In genomic region chr7:6161463-6162330, GRCh38 we compare ENCODE assay signal across 1 cellular context.
TF ChIP-seq lines count a peak whose summit lies in the region.

No MANE protein-coding gene starts in this region.

TF ChIP-seq in GM12878, 131 proteins besides CTCF, POLR2A, EP300 and RAD21 (continued from another document):
- TF ChIP-seq E2F4 (IDR thresholded peaks at IDR 0.05; ENCODE audit: low read depth, low read length), result no peak
- TF ChIP-seq, protein P1, sequence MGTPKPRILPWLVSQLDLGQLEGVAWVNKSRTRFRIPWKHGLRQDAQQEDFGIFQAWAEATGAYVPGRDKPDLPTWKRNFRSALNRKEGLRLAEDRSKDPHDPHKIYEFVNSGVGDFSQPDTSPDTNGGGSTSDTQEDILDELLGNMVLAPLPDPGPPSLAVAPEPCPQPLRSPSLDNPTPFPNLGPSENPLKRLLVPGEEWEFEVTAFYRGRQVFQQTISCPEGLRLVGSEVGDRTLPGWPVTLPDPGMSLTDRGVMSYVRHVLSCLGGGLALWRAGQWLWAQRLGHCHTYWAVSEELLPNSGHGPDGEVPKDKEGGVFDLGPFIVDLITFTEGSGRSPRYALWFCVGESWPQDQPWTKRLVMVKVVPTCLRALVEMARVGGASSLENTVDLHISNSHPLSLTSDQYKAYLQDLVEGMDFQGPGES (IDR thresholded peaks at IDR 0.05), result no peak
- no peak for TF ChIP-seq RCOR1 (conservative IDR thresholded peaks at IDR 0.05; ENCODE audit: low read depth, low read length)
- no peak for TF ChIP-seq KLF5 (IDR thresholded peaks at IDR 0.05; ENCODE audit: partially characterized antibody)
- no peak for TF ChIP-seq EGR1 (IDR thresholded peaks at IDR 0.05; ENCODE audit: borderline replicate concordance in 1 of 2, low read depth in 2 of 2, low read length in 2 of 2)
- TF ChIP-seq SPI1 (IDR thresholded peaks at IDR 0.05; ENCODE audit: borderline replicate concordance, insufficient read depth, low read depth, low read length), result no peak
- no peak for TF ChIP-seq SUZ12 (IDR thresholded peaks at IDR 0.05; ENCODE audit: unreplicated experiment)
- TF ChIP-seq STAT1 (conservative IDR thresholded peaks at IDR 0.05), result no peak
- no peak for TF ChIP-seq GATAD2B (conservative IDR thresholded peaks at IDR 0.05; ENCODE audit: low read depth)
- no peak for TF ChIP-seq MYC (IDR thresholded peaks at IDR 0.05; ENCODE audit: insufficient read depth, insufficient read length, insufficient replicate concordance, low read length, severe bottlenecking)
- no peak for TF ChIP-seq IKZF2 (IDR thresholded peaks at IDR 0.05)
- TF ChIP-seq YBX1 (IDR thresholded peaks at IDR 0.05), result no peak
- TF ChIP-seq, protein P2, sequence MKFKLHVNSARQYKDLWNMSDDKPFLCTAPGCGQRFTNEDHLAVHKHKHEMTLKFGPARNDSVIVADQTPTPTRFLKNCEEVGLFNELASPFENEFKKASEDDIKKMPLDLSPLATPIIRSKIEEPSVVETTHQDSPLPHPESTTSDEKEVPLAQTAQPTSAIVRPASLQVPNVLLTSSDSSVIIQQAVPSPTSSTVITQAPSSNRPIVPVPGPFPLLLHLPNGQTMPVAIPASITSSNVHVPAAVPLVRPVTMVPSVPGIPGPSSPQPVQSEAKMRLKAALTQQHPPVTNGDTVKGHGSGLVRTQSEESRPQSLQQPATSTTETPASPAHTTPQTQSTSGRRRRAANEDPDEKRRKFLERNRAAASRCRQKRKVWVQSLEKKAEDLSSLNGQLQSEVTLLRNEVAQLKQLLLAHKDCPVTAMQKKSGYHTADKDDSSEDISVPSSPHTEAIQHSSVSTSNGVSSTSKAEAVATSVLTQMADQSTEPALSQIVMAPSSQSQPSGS (IDR thresholded peaks at IDR 0.05; ENCODE audit: low read length), result peak; percentile 39; the same call in 1 of the 2 replicates
- no peak for TF ChIP-seq KAT2A (conservative IDR thresholded peaks at IDR 0.05; ENCODE audit: control insufficient read depth, low read depth, low read length)
- TF ChIP-seq EED (IDR thresholded peaks at IDR 0.05; ENCODE audit: low read depth), result no peak
- no peak for TF ChIP-seq ZZZ3 (IDR thresholded peaks at IDR 0.05; ENCODE audit: control insufficient read depth, insufficient read length, low read depth)
- TF ChIP-seq CEBPB (IDR thresholded peaks at IDR 0.05; ENCODE audit: borderline replicate concordance in 1 of 2, low read depth in 2 of 2, low read length in 2 of 2), result no peak
- TF ChIP-seq POLR2AphosphoS5 (IDR thresholded peaks at IDR 0.05; ENCODE audit: low read length), result no peak
- no peak for TF ChIP-seq DPF2 (IDR thresholded peaks at IDR 0.05)
- no peak for TF ChIP-seq CBX5 (IDR thresholded peaks at IDR 0.05; ENCODE audit: low read depth)
- TF ChIP-seq MEF2A (IDR thresholded peaks at IDR 0.05; ENCODE audit: insufficient read depth, low read depth, low read length), result peak; percentile 76
- no peak for TF ChIP-seq STAT3 (IDR thresholded peaks at IDR 0.05; ENCODE audit: low read depth, low read length)
- TF ChIP-seq RBBP5 (conservative IDR thresholded peaks at IDR 0.05), result no peak
- peak; percentile 51; the same call in 1 of the 2 replicates for TF ChIP-seq NFIC (IDR thresholded peaks at IDR 0.05; ENCODE audit: low read depth, low read length)
- no peak for TF ChIP-seq ZBTB40 (IDR thresholded peaks at IDR 0.05; ENCODE audit: borderline replicate concordance)
- no peak for TF ChIP-seq JUND (IDR thresholded peaks at IDR 0.05; ENCODE audit: low read depth, low read length)
